8 cellular contexts compared by ENCODE assay signal in the genomic region with DNA sequence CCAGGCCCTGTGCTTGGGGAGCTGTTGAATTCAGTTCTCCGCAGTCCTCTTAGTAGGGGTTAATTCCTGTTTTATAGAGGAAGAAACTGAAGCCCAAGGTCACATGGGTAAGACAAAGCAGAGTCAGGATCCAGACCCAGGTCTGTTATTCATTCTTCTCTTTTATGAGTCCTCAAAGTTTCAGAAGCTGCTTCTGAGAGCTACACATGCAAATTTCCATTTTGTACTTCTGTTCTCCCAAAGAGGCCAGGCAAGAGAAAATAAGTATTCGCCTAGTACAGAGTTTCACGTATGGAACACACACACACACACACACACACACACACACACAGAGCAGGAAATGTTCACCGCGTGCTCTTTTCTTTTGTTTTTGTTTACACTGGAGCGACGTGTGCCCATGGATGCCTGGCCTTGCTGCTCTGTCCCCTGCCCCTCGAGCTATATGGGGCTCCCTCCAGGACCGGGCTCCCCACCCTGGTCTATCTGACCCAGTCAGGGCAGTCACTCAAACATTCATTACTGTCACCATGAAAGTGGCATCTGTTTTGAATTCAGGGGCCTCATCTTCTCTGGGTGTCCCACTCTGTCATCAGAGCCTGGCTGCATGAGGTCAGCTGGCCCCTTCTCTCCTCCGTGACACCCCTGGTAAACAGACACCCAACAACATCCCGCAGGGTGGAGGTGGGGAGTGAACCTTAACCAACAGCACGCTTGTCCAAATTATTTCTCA.
DNase-seq lines count a peak whose midpoint lies in the region; ATAC-seq and TF ChIP-seq lines count a peak whose summit lies in the region.

No MANE protein-coding gene starts in this region.

- intact Hi-C loops in sigmoid colon (cut with DNase I) = loop anchor here (5.0 kb wide), 1 partner anchor 85 kb away; the partner anchor contains the start of gene TNS3
- intact Hi-C loops in activated naive CD4-positive, alpha-beta T cell treated with anti-CD3 and anti-CD28 coated beads for 36 hours (cut with micrococcal nuclease) = no loop called here
- intact Hi-C loops in activated T-helper 2 cell treated with anti-CD3 and anti-CD28 coated beads, Interferon-gamma antibody, Interleukin-2, Interleukin-4, amounts not matched to agents 10 μg/mL and 5 μg/mL and 100 μg/mL, durations not matched to agents 14 hours and 24 hours and 36 hours (cut with micrococcal nuclease) = no loop called here

- no peak overlapping the region for H3K4me3 ChIP-seq in BLaER1
- H3K4me3 ChIP-seq in sigmoid colon = no peak overlapping the region

- H3K4me1 Mint-ChIP-seq in activated naive CD4-positive, alpha-beta T cell treated with anti-CD3 and anti-CD28 coated beads for 36 hours (ENCODE audit: low read depth) = no peaks in the 10 kb centered on the region
- H3K4me1 Mint-ChIP-seq in activated T-helper 2 cell treated with anti-CD3 and anti-CD28 coated beads, Interferon-gamma antibody, Interleukin-2, Interleukin-4, amounts not matched to agents 10 μg/mL and 5 μg/mL and 100 μg/mL, durations not matched to agents 14 hours and 24 hours and 36 hours (ENCODE audit: low read depth) = peaks cover 5% of the 10 kb centered on the region

- no peaks in the 10 kb centered on the region for H3K27me3 ChIP-seq in BLaER1
- H3K27me3 ChIP-seq in sigmoid colon = no peaks in the 10 kb centered on the region

- H3K4me3 Mint-ChIP-seq in activated naive CD4-positive, alpha-beta T cell treated with anti-CD3 and anti-CD28 coated beads for 36 hours = no peak overlapping the region
- H3K4me3 Mint-ChIP-seq in activated T-helper 2 cell treated with anti-CD3 and anti-CD28 coated beads, Interferon-gamma antibody, Interleukin-2, Interleukin-4, amounts not matched to agents 10 μg/mL and 5 μg/mL and 100 μg/mL, durations not matched to agents 14 hours and 24 hours and 36 hours (ENCODE audit: low read depth) = no peak overlapping the region

- peak overlapping the region; percentile 95 for H3K4me2 ChIP-seq in BLaER1

- no peaks in the 10 kb centered on the region for H3K36me3 ChIP-seq in BLaER1
- H3K36me3 ChIP-seq in sigmoid colon = no peaks in the 10 kb centered on the region

- DNase-seq in caudate nucleus (lab: John Stamatoyannopoulos, UW) (no peak), sigmoid colon (no peak)
- DNase-seq in activated naive CD4-positive, alpha-beta T cell treated with anti-CD3 and anti-CD28 coated beads for 36 hours = no peak
- no peak for DNase-seq in activated CD8-positive, alpha-beta memory T cell treated with anti-CD3 and anti-CD28 coated beads, Interleukin-2, amount 50 U/mL, for 4 hours
- no peak for DNase-seq in activated T-helper 2 cell treated with anti-CD3 and anti-CD28 coated beads, Interferon-gamma antibody, Interleukin-2, Interleukin-4, amounts not matched to agents 10 μg/mL and 5 μg/mL and 100 μg/mL, durations not matched to agents 14 hours and 24 hours and 36 hours (ENCODE audit: low spot score)

- TF ChIP-seq CTCF in sigmoid colon (IDR thresholded peaks at IDR 0.05) = no peak

- no peaks in the 10 kb centered on the region for H3K36me3 Mint-ChIP-seq in activated naive CD4-positive, alpha-beta T cell treated with anti-CD3 and anti-CD28 coated beads for 36 hours (ENCODE audit: low read depth)
- H3K36me3 Mint-ChIP-seq in activated T-helper 2 cell treated with anti-CD3 and anti-CD28 coated beads, Interferon-gamma antibody, Interleukin-2, Interleukin-4, amounts not matched to agents 10 μg/mL and 5 μg/mL and 100 μg/mL, durations not matched to agents 14 hours and 24 hours and 36 hours (ENCODE audit: low read depth) = no peaks in the 10 kb centered on the region

- TF ChIP-seq EP300 in sigmoid colon (IDR thresholded peaks at IDR 0.05) = no peak

- H3K9ac ChIP-seq in BLaER1 = no peak overlapping the region

- H3K27ac ChIP-seq in BLaER1 = peak overlapping the region; percentile 66
- H3K27ac ChIP-seq in caudate nucleus (ENCODE audit: low read depth, low read length) = peak overlapping the region; percentile 14
- H3K27ac ChIP-seq in sigmoid colon = peak overlapping the region; percentile 19 to 75 (median 74)

- CTCF ChIA-PET in activated naive CD4-positive, alpha-beta T cell treated with anti-CD3 and anti-CD28 coated beads for 36 hours (lab: Charles Lee) = no interaction called here

- H3K9me3 ChIP-seq in BLaER1 = no peaks in the 10 kb centered on the region
- no peaks in the 10 kb centered on the region for H3K9me3 ChIP-seq in sigmoid colon

- no peaks in the 10 kb centered on the region for H3K9me3 Mint-ChIP-seq in activated naive CD4-positive, alpha-beta T cell treated with anti-CD3 and anti-CD28 coated beads for 36 hours
- H3K9me3 Mint-ChIP-seq in activated T-helper 2 cell treated with anti-CD3 and anti-CD28 coated beads, Interferon-gamma antibody, Interleukin-2, Interleukin-4, amounts not matched to agents 10 μg/mL and 5 μg/mL and 100 μg/mL, durations not matched to agents 14 hours and 24 hours and 36 hours = no peaks in the 10 kb centered on the region

- no peak overlapping the region for H3K27ac Mint-ChIP-seq in activated naive CD4-positive, alpha-beta T cell treated with anti-CD3 and anti-CD28 coated beads for 36 hours
- no peak overlapping the region for H3K27ac Mint-ChIP-seq in activated T-helper 2 cell treated with anti-CD3 and anti-CD28 coated beads, Interferon-gamma antibody, Interleukin-2, Interleukin-4, amounts not matched to agents 10 μg/mL and 5 μg/mL and 100 μg/mL, durations not matched to agents 14 hours and 24 hours and 36 hours

- WGBS in sigmoid colon, 2 donors = 24 to 38% methylated on average over 12 of the region's 12 CpGs

- ATAC-seq in GM19372 (IDR thresholded peaks at IDR 0.05; ENCODE audit: low read depth, unreplicated experiment) (peak; percentile 77), HG03175 (IDR thresholded peaks at IDR 0.05; ENCODE audit: unreplicated experiment) (peak; percentile 88)

- H3K4me1 ChIP-seq in BLaER1 (peaks cover 100% of the 10 kb centered on the region), sigmoid colon (peaks cover 0 to 88% (median 80%) of the 10 kb centered on the region in 4 donors)

- peaks cover 6% of the 10 kb centered on the region for H3K27me3 Mint-ChIP-seq in activated naive CD4-positive, alpha-beta T cell treated with anti-CD3 and anti-CD28 coated beads for 36 hours (ENCODE audit: low read depth)
- H3K27me3 Mint-ChIP-seq in activated T-helper 2 cell treated with anti-CD3 and anti-CD28 coated beads, Interferon-gamma antibody, Interleukin-2, Interleukin-4, amounts not matched to agents 10 μg/mL and 5 μg/mL and 100 μg/mL, durations not matched to agents 14 hours and 24 hours and 36 hours (ENCODE audit: low read depth) = peaks cover 9% of the 10 kb centered on the region

- 0 out of 2 replicates have a peak, but pooled peaks cover 2% of the 10 kb centered on the region for H4K20me1 ChIP-seq in BLaER1

- TF ChIP-seq POLR2A in sigmoid colon (IDR thresholded peaks at IDR 0.05) = no peak

Comparison
In these comparisons a context has a peak if more than half of its experiments do, and no peak if none do; other contexts are left out.
1. H3K27ac ChIP-seq: peak in every context shown above with its lines; median percentile 74 in sigmoid colon; 66 in BLaER1; 14 in caudate nucleus.